In genomic region chr5:66741394-66741793, GRCh38 we compare ENCODE assay signal across 1 cellular context.
TF ChIP-seq lines count a peak whose summit lies in the region.

No MANE protein-coding gene starts in this region.

TF ChIP-seq in SK-N-SH treated with all-trans-retinoic acid at 6 μM for 48 hours, 23 proteins besides CTCF, POLR2A, EP300 and RAD21 (continued from another document):
- no peak for TF ChIP-seq BACH2 (CRISPR knock-in tag; IDR thresholded peaks at IDR 0.05; ENCODE audit: borderline replicate concordance)
- no peak for TF ChIP-seq ZNF70 (CRISPR knock-in tag; IDR thresholded peaks at IDR 0.05)
- no peak for TF ChIP-seq ARNTL (CRISPR knock-in tag; IDR thresholded peaks at IDR 0.05; ENCODE audit: borderline replicate concordance, low read depth)
- no peak for TF ChIP-seq GLIS3 (CRISPR knock-in tag; IDR thresholded peaks at IDR 0.05)
- no peak for TF ChIP-seq PATZ1 (CRISPR knock-in tag; IDR thresholded peaks at IDR 0.05; ENCODE audit: borderline replicate concordance)
- TF ChIP-seq TOX (CRISPR knock-in tag; IDR thresholded peaks at IDR 0.05; ENCODE audit: borderline replicate concordance), result no peak
- no peak for TF ChIP-seq ZFP30 (CRISPR knock-in tag; IDR thresholded peaks at IDR 0.05)
- TF ChIP-seq OSR1 (CRISPR knock-in tag; IDR thresholded peaks at IDR 0.05), result no peak
- TF ChIP-seq ZFP3 (CRISPR knock-in tag; IDR thresholded peaks at IDR 0.05), result no peak
- TF ChIP-seq RARB (CRISPR knock-in tag; IDR thresholded peaks at IDR 0.05), result no peak
- TF ChIP-seq TCF4 (CRISPR knock-in tag; IDR thresholded peaks at IDR 0.05; ENCODE audit: borderline replicate concordance), result no peak
- no peak for TF ChIP-seq PPARA (CRISPR knock-in tag; IDR thresholded peaks at IDR 0.05; ENCODE audit: borderline replicate concordance)
- TF ChIP-seq ZNF8 (CRISPR knock-in tag; IDR thresholded peaks at IDR 0.05), result no peak
- TF ChIP-seq ISL1 (CRISPR knock-in tag; IDR thresholded peaks at IDR 0.05), result no peak
